In the genomic region with DNA sequence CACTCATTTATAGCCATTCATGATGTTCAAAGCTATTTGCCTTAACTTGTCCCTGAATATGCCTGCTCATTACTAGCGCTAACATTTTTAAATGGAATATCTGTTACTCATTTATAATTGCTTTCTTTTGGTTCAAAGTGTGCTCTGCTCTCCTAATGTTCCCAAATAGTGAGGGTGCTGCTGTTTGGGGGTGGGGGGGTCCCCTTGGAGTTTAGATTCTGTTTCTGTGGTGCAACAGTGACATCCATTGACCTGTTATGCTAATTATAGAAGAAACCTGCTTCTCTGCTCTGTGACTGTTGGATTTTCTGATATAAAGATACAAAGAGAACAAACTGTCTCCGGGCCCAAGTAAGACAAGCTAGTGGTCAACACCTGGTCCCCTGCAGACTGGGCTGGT, we compare ENCODE assay signal across 23 cellular contexts.
DNase-seq lines count a peak whose midpoint lies in the region; ATAC-seq and TF ChIP-seq lines count a peak whose summit lies in the region.
"Had no signal": no experiment of that assay in that cellular context is flagged by ENCODE, and none has a peak within 500 bp of the region (broad histone marks: within the 10 kb centered on the region; RNA-seq: fewer than 3 reads in every experiment).

No MANE protein-coding gene starts in this region.

- peak overlapping the region; percentile 80 for H3K56ac ChIP-seq in IMR-90 (ENCODE audit: extremely low read depth, insufficient read depth, low read length)

- POLR2A ChIA-PET in IMR-90 (lab: Charles Lee; ENCODE audit: unreplicated experiment), result no interaction called here

- no peak for TF ChIP-seq CTCF in IMR-90 (conservative IDR thresholded peaks at IDR 0.05; ENCODE audit: low read depth, low read length)
- peak; percentile 26 for TF ChIP-seq CTCF in chondrocyte (IDR thresholded peaks at IDR 0.05)
- no peak for TF ChIP-seq CTCF in nephron progenitor cell (IDR thresholded peaks at IDR 0.05)
- no peak for TF ChIP-seq CTCF in CD14-positive monocyte (IDR thresholded peaks at IDR 0.05)

- peak overlapping the region; percentile 11 for H2AK9ac ChIP-seq in IMR-90 (replicated peaks; ENCODE audit: low read depth, low read length, poor library complexity)

- H3K27me3 Mint-ChIP-seq in chondrocyte (ENCODE audit: low read depth), result no peaks in the 10 kb centered on the region
- H3K27me3 Mint-ChIP-seq in nephron progenitor cell (ENCODE audit: low read depth, poor library complexity), result peaks cover 8% of the 10 kb centered on the region
- H3K27me3 Mint-ChIP-seq in CD14-positive monocyte (ENCODE audit: low read depth in 3 of 3), result peaks cover 0 to 1% (median 0%) of the 10 kb centered on the region in 3 donors

- H3K4me1 ChIP-seq in BLaER1 treated with 17β-estradiol and CSF1 and Interleukin-3, amounts not matched to agents 10 nM and 100 nM, result peaks cover 10 to 22% (median 19%) of the 10 kb centered on the region in 10 experiments
- peaks cover 17% of the 10 kb centered on the region for H3K4me1 ChIP-seq in IMR-90 (ENCODE audit: control insufficient read depth, insufficient read depth, low read length)
- H3K4me1 ChIP-seq: pancreas, testis had no signal

- H2AFZ ChIP-seq in IMR-90 (replicated peaks; ENCODE audit: low read length, poor library complexity), result peak overlapping the region; percentile 11

- BruUV-seq in IMR-90 (replicated peaks; lab: Mats Ljungman, UMichigan), result no TSS peak

- ATAC-seq in IMR-90 (ENCODE audit: low read depth), result no peak
- ATAC-seq in GM19452 (IDR thresholded peaks at IDR 0.05; ENCODE audit: unreplicated experiment), result no peak
- ATAC-seq: activated CD4-positive, alpha-beta T cell treated with anti-CD3 and anti-CD28 coated beads for 36 hours; gastroesophageal sphincter; natural killer cell; sciatic nerve; stimulated activated effector memory CD8-positive, alpha-beta T cell treated with anti-CD3 and anti-CD28 coated beads, Interleukin-12 subunit alpha, Interleukin-12 subunit beta, amount 100 ng/mL, for 72 hours had no signal

- H4K8ac ChIP-seq in IMR-90 (ENCODE audit: low read depth in 2 of 2, low read length in 2 of 2), result peak overlapping the region; percentile 83 to 96

- H3K27me3 ChIP-seq in BLaER1 treated with 17β-estradiol and CSF1 and Interleukin-3, amounts not matched to agents 10 nM and 100 nM, result no peaks in the 10 kb centered on the region
- H3K27me3 ChIP-seq in IMR-90 (ENCODE audit: control insufficient read depth, insufficient read depth, low read length), result no peaks in the 10 kb centered on the region
- H3K27me3 ChIP-seq: dorsolateral prefrontal cortex, gastroesophageal sphincter, pancreas, testis had no signal

- H3K79me1 ChIP-seq in IMR-90 (ENCODE audit: low read depth in 1 of 2, low read length in 2 of 2), result peaks cover 0 to 20% of the 10 kb centered on the region in 2 experiments; a peak in 3 of 4 replicates

- H3K27ac Mint-ChIP-seq in chondrocyte (ENCODE audit: unreplicated experiment), result peak overlapping the region; percentile 80
- H3K27ac Mint-ChIP-seq in nephron progenitor cell, result peak overlapping the region; percentile 67
- H3K27ac Mint-ChIP-seq in CD14-positive monocyte, result no peak overlapping the region
- H3K27ac Mint-ChIP-seq: activated CD4-positive, alpha-beta T cell treated with anti-CD3 and anti-CD28 coated beads for 36 hours; activated naive CD8-positive, alpha-beta T cell treated with anti-CD3 and anti-CD28 coated beads, Interleukin-2, amount 10 ng/mL, durations not matched to agents 7 days and 5 days; activated T-helper 1 cell treated with anti-CD3 and anti-CD28 coated beads, Interleukin-12 subunit alpha, Interleukin-12 subunit beta, Interleukin-2, Interleukin-4 antibody, amounts not matched to agents 30 ng/mL and 10 ng/mL and 1 ng/mL, durations not matched to agents 14 hours and 24 hours and 36 hours; CD8-positive, alpha-beta memory T cell; natural killer cell; stimulated activated effector memory CD8-positive, alpha-beta T cell treated with anti-CD3 and anti-CD28 coated beads, Interleukin-12 subunit alpha, Interleukin-12 subunit beta, amount 100 ng/mL, for 72 hours had no signal

- H4K5ac ChIP-seq in IMR-90 (ENCODE audit: low read depth, low read length), result peak overlapping the region; percentile 52

- in situ Hi-C loops in IMR-90 (cut with MboI; ENCODE audit: low sequenced_read_pairs), result no loop called here

- peak overlapping the region; percentile 98 for H4K91ac ChIP-seq in IMR-90 (ENCODE audit: insufficient read depth, low read depth, low read length)

- peak overlapping the region in 6 of 11 experiments; percentile 4 to 60 (median 34); a peak in 6 of 22 replicates for H3K27ac ChIP-seq in BLaER1 treated with 17β-estradiol and CSF1 and Interleukin-3, amounts not matched to agents 10 nM and 100 nM
- H3K27ac ChIP-seq in IMR-90 (ENCODE audit: insufficient read depth, low read length), result peak overlapping the region; percentile 83
- H3K27ac ChIP-seq: pancreas, testis had no signal

- peak overlapping the region; percentile 96 for H3K18ac ChIP-seq in IMR-90 (ENCODE audit: low read depth, low read length)

- no peak for TF ChIP-seq POLR2A in IMR-90 (IDR thresholded peaks at IDR 0.05; ENCODE audit: low read depth, low read length)

- H3K36me3 Mint-ChIP-seq in chondrocyte (ENCODE audit: low read depth), result no peaks in the 10 kb centered on the region
- peaks cover 8% of the 10 kb centered on the region for H3K36me3 Mint-ChIP-seq in nephron progenitor cell (ENCODE audit: low read depth)
- no peaks in the 10 kb centered on the region for H3K36me3 Mint-ChIP-seq in CD14-positive monocyte
- H3K36me3 Mint-ChIP-seq: activated naive CD8-positive, alpha-beta T cell treated with anti-CD3 and anti-CD28 coated beads, Interleukin-2, amount 10 ng/mL, durations not matched to agents 7 days and 5 days; CD8-positive, alpha-beta memory T cell; natural killer cell; stimulated activated effector memory CD8-positive, alpha-beta T cell treated with anti-CD3 and anti-CD28 coated beads, Interleukin-12 subunit alpha, Interleukin-12 subunit beta, amount 100 ng/mL, for 72 hours had no signal

- peaks cover 13% of the 10 kb centered on the region for H3K9me1 ChIP-seq in IMR-90 (ENCODE audit: insufficient read depth, low read length)

- peak overlapping the region; percentile 92 for H3K23ac ChIP-seq in IMR-90 (ENCODE audit: low read depth, low read length)

- 83% methylated on average over 1 of the region's 2 CpGs; no CpG with 5 or more reads in 1 of the 2 experiments for WGBS in IMR-90 (ENCODE audit: extremely low coverage in 2 of 2, insufficient read length in 1 of 2), 2 experiments

- H2BK15ac ChIP-seq in IMR-90 (ENCODE audit: low read depth, low read length), result peak overlapping the region; percentile 76

- H2BK5ac ChIP-seq in IMR-90 (ENCODE audit: low read depth, low read length, poor library complexity, severe bottlenecking), result peak overlapping the region; percentile 100

- H3K4me1 Mint-ChIP-seq in chondrocyte (ENCODE audit: low read depth) (peaks cover 61% of the 10 kb centered on the region), nephron progenitor cell (peaks cover 18% of the 10 kb centered on the region), CD14-positive monocyte (no peaks in the 10 kb centered on the region)
- H3K4me1 Mint-ChIP-seq: activated naive CD8-positive, alpha-beta T cell treated with anti-CD3 and anti-CD28 coated beads, Interleukin-2, amount 10 ng/mL, durations not matched to agents 7 days and 5 days; CD8-positive, alpha-beta memory T cell; natural killer cell; stimulated activated effector memory CD8-positive, alpha-beta T cell treated with anti-CD3 and anti-CD28 coated beads, Interleukin-12 subunit alpha, Interleukin-12 subunit beta, amount 100 ng/mL, for 72 hours had no signal

- peak overlapping the region; percentile 97 for H3K14ac ChIP-seq in IMR-90 (replicated peaks; ENCODE audit: low read depth, low read length)

- H4K20me1 ChIP-seq in BLaER1 treated with 17β-estradiol and CSF1 and Interleukin-3, amounts not matched to agents 10 nM and 100 nM, result no peaks in the 10 kb centered on the region
- H4K20me1 ChIP-seq in IMR-90 (ENCODE audit: insufficient read depth, low read length), result peaks cover 3% of the 10 kb centered on the region; the same call in 1 of the 2 replicates

- intact Hi-C loops in IMR-90 (cut with micrococcal nuclease), result loop anchor here (10.0 kb wide), 1 partner anchor 143 kb away; no protein-coding TSS in a partner anchor
- intact Hi-C loops in CD14-positive monocyte (cut with micrococcal nuclease), result no loop called here

- dilution Hi-C loops in IMR-90 (cut with HindIII; ENCODE audit: low sequenced_read_pairs, unreplicated experiment), result no loop called here

- CTCF ChIA-PET in IMR-90 (lab: Yijun Ruan, JAX), result no interaction called here

- peak overlapping the region; percentile 99 for H2BK120ac ChIP-seq in IMR-90 (ENCODE audit: low read depth, low read length)

- no peak overlapping the region for H3K4me3 Mint-ChIP-seq in chondrocyte (ENCODE audit: unreplicated experiment)
- no peak overlapping the region for H3K4me3 Mint-ChIP-seq in nephron progenitor cell
- H3K4me3 Mint-ChIP-seq in CD14-positive monocyte, result no peak overlapping the region
- H3K4me3 Mint-ChIP-seq: activated CD4-positive, alpha-beta T cell treated with anti-CD3 and anti-CD28 coated beads for 36 hours; activated naive CD8-positive, alpha-beta T cell treated with anti-CD3 and anti-CD28 coated beads, Interleukin-2, amount 10 ng/mL, durations not matched to agents 7 days and 5 days; activated T-helper 1 cell treated with anti-CD3 and anti-CD28 coated beads, Interleukin-12 subunit alpha, Interleukin-12 subunit beta, Interleukin-2, Interleukin-4 antibody, amounts not matched to agents 30 ng/mL and 10 ng/mL and 1 ng/mL, durations not matched to agents 14 hours and 24 hours and 36 hours; CD8-positive, alpha-beta memory T cell; natural killer cell; stimulated activated effector memory CD8-positive, alpha-beta T cell treated with anti-CD3 and anti-CD28 coated beads, Interleukin-12 subunit alpha, Interleukin-12 subunit beta, amount 100 ng/mL, for 72 hours had no signal

- peak; percentile 36 for TF ChIP-seq RAD21 in IMR-90 (IDR thresholded peaks at IDR 0.05; ENCODE audit: low read length)

- DNase-seq in IMR-90 (no peak), chondrocyte (ENCODE audit: low spot score) (no peak), nephron progenitor cell (no peak), CD14-positive monocyte (ENCODE audit: low spot score) (no peak), medulla oblongata (ENCODE audit: extremely low spot score) (no peak), HuH-7 (ENCODE audit: low spot score) (no peak)
- DNase-seq: activated CD4-positive, alpha-beta T cell treated with anti-CD3 and anti-CD28 coated beads for 36 hours; activated naive CD8-positive, alpha-beta T cell treated with anti-CD3 and anti-CD28 coated beads, Interleukin-2, amount 10 ng/mL, durations not matched to agents 7 days and 5 days; CD8-positive, alpha-beta memory T cell; DMS53; dorsolateral prefrontal cortex; mesendoderm; natural killer cell; NCI-H1417; NCI-H524 treated with DMSO at 0.1 percent for 48 hours; pancreas; testis had no signal

- H2AK5ac ChIP-seq in IMR-90 (ENCODE audit: low read depth, low read length), result peak overlapping the region; percentile 98

- H3K9me3 Mint-ChIP-seq in chondrocyte (ENCODE audit: low read depth) (no peaks in the 10 kb centered on the region), nephron progenitor cell (no peaks in the 10 kb centered on the region), CD14-positive monocyte (peaks cover 0 to 6% (median 0%) of the 10 kb centered on the region in 7 donors)
- H3K9me3 Mint-ChIP-seq: activated naive CD8-positive, alpha-beta T cell treated with anti-CD3 and anti-CD28 coated beads, Interleukin-2, amount 10 ng/mL, durations not matched to agents 7 days and 5 days; activated T-helper 1 cell treated with anti-CD3 and anti-CD28 coated beads, Interleukin-12 subunit alpha, Interleukin-12 subunit beta, Interleukin-2, Interleukin-4 antibody, amounts not matched to agents 30 ng/mL and 10 ng/mL and 1 ng/mL, durations not matched to agents 14 hours and 24 hours and 36 hours; CD8-positive, alpha-beta memory T cell; natural killer cell; stimulated activated effector memory CD8-positive, alpha-beta T cell treated with anti-CD3 and anti-CD28 coated beads, Interleukin-12 subunit alpha, Interleukin-12 subunit beta, amount 100 ng/mL, for 72 hours had no signal

- no peaks in the 10 kb centered on the region for H3K36me3 ChIP-seq in BLaER1 treated with 17β-estradiol and CSF1 and Interleukin-3, amounts not matched to agents 10 nM and 100 nM
- H3K36me3 ChIP-seq in IMR-90 (ENCODE audit: control insufficient read depth, insufficient read depth, low read length), result no peaks in the 10 kb centered on the region
- H3K36me3 ChIP-seq: gastroesophageal sphincter, pancreas had no signal

- peak overlapping the region; percentile 99 for H3K4ac ChIP-seq in IMR-90 (ENCODE audit: low read depth, low read length)

- no peak overlapping the region for H3K9ac ChIP-seq in BLaER1 treated with 17β-estradiol and CSF1 and Interleukin-3, amounts not matched to agents 10 nM and 100 nM
- H3K9ac ChIP-seq in IMR-90 (ENCODE audit: low read depth, low read length), result peak overlapping the region; percentile 27; the same call in 1 of the 2 replicates

- H3K9me3 ChIP-seq in BLaER1 treated with 17β-estradiol and CSF1 and Interleukin-3, amounts not matched to agents 10 nM and 100 nM (replicated peaks in 1 of 11), result peaks cover 0 to 8% (median 0%) of the 10 kb centered on the region in 11 experiments; a peak in 3 of 22 replicates
- H3K9me3 ChIP-seq in IMR-90 (ENCODE audit: control insufficient read depth, insufficient read depth, low read length), result no peaks in the 10 kb centered on the region
- H3K9me3 ChIP-seq: gastroesophageal sphincter, pancreas, testis had no signal

- no peak overlapping the region for H3K4me3 ChIP-seq in BLaER1 treated with 17β-estradiol and CSF1 and Interleukin-3, amounts not matched to agents 10 nM and 100 nM
- no peak overlapping the region for H3K4me3 ChIP-seq in IMR-90 (ENCODE audit: insufficient read depth, low read depth, low read length)
- H3K4me3 ChIP-seq: dorsolateral prefrontal cortex, gastroesophageal sphincter, pancreas, testis had no signal

- H2BK20ac ChIP-seq in IMR-90 (ENCODE audit: low read depth, low read length), result peak overlapping the region; percentile 100

- peak overlapping the region in 7 of 11 experiments; percentile 24 to 76 (median 61); a peak in 11 of 22 replicates for H3K4me2 ChIP-seq in BLaER1 treated with 17β-estradiol and CSF1 and Interleukin-3, amounts not matched to agents 10 nM and 100 nM
- peak overlapping the region; percentile 11; the same call in 1 of the 2 replicates for H3K4me2 ChIP-seq in IMR-90 (ENCODE audit: low read depth, low read length)

Comparison
In these comparisons a context has a peak if more than half of its experiments do, and no peak if none do; other contexts are left out.
1. H3K27ac Mint-ChIP-seq: peak in chondrocyte (single experiment) and nephron progenitor cell (single experiment); none in CD14-positive monocyte (0 of 7).